8 cellular contexts compared by ENCODE assay signal in the genomic region with DNA sequence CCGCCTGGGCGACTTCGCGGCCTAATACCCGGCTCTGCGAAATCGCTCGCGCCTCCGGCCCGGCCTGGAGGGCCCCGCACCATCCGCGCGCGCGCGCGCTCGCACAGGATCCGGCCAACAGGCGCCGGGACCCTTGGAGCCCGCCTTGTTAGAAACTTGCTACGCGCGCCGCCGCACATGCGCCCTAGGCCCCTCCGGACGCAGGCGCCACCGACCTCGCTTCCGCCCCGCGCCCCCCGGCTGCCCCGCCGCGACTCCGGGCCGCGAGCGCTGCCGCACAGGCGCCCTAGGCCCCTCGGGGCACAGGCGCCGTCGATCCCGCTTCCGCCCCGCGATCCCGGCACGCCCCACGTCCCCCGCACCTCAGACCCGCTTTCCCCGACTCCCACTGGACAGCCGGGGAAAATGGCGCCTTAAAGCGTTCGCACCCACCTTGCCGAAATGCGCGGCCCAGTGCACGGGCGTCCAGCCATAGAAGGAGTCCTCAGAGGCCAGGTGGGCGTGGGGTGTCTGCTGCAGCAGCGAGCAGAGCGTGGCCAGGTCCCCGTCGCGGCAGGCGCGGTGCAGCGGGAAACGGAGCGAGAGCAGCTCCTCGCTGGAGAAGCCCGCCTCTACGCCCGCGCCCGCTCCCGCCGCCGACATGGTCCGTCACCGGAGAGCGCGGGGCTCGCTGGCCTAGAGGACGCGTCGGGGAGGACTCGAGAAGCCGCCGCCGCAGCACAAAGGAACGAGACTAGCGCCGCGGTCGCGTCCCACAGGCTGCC.
DNase-seq lines count a peak whose midpoint lies in the region; ATAC-seq, FAIRE-seq and TF ChIP-seq lines count a peak whose summit lies in the region.

No MANE protein-coding gene starts in this region.

- peaks cover 13% of the 10 kb centered on the region for H3K36me3 Mint-ChIP-seq in nephron (ENCODE audit: low read depth)

- peaks cover 51% of the 10 kb centered on the region for H3K4me1 Mint-ChIP-seq in nephron

- peak; percentile 11 for ATAC-seq in GM19468 (IDR thresholded peaks at IDR 0.05; ENCODE audit: extremely low read depth, unreplicated experiment)
- peak; percentile 45 for ATAC-seq in stimulated activated naive CD8-positive, alpha-beta T cell treated with anti-CD3 and anti-CD28 coated beads, Interleukin-15, Interleukin-2, amounts not matched to agents 100 U/mL and 50 U/mL, for 24 hours

- DNase-seq in DMS 273 (lab: John Stamatoyannopoulos, UW; ENCODE audit: unreplicated experiment) = peak; percentile 82
- DNase-seq in HPDE6-E6E7 (ENCODE audit: extremely low spot score) = peak; percentile 31
- DNase-seq in RCC 7860 (ENCODE audit: low spot score) = peak; percentile 45
- DNase-seq in activated T-helper 1 cell treated with anti-CD3 and anti-CD28 coated beads, Interleukin-2, amount 50 U/mL, for 16 hours (ENCODE audit: low read depth in 1 of 2, low spot score in 1 of 2) = peak; percentile 35 to 58
- DNase-seq in fibroblast of pulmonary artery (ENCODE audit: low read depth) = peak; percentile 76
- peak; percentile 85 for DNase-seq in stimulated activated naive CD8-positive, alpha-beta T cell treated with anti-CD3 and anti-CD28 coated beads, Interleukin-15, Interleukin-2, amounts not matched to agents 100 U/mL and 50 U/mL, for 24 hours

- peaks cover 3% of the 10 kb centered on the region for H3K27me3 Mint-ChIP-seq in nephron (ENCODE audit: low read depth)

- H3K27ac Mint-ChIP-seq in nephron = peak overlapping the region; percentile 89 to 98 (median 95)

- H3K4me3 ChIP-seq in fibroblast of pulmonary artery (replicated peaks; ENCODE audit: low read depth, low read length) = peak overlapping the region; percentile 90

- TF ChIP-seq CTCF in fibroblast of pulmonary artery (IDR thresholded peaks at IDR 0.05; ENCODE audit: low read length, missing control alignments) = no peak
- no peak for TF ChIP-seq CTCF in nephron (IDR thresholded peaks at IDR 0.05; ENCODE audit: unreplicated experiment in 3 of 3)

- FAIRE-seq in RCC 7860 (lab: Jason Lieb, UNC) = no peak

- peak overlapping the region; percentile 85 to 94 (median 91) for H3K4me3 Mint-ChIP-seq in nephron

- no peaks in the 10 kb centered on the region for H3K9me3 Mint-ChIP-seq in nephron

Comparison
In these comparisons a context has a peak if more than half of its experiments do, and no peak if none do; other contexts are left out.
1. Peak in every context shown above with its lines: DNase-seq, ATAC-seq and H3K4me3 ChIP-seq.
2. DNase-seq: peak in every context shown above with its lines; median percentile 85 in stimulated activated naive CD8-positive, alpha-beta T cell treated with anti-CD3 and anti-CD28 coated beads, Interleukin-15, Interleukin-2, amounts not matched to agents 100 U/mL and 50 U/mL, for 24 hours; 82 in DMS 273; 76 in fibroblast of pulmonary artery; 46 in activated T-helper 1 cell treated with anti-CD3 and anti-CD28 coated beads, Interleukin-2, amount 50 U/mL, for 16 hours; 45 in RCC 7860; 31 in HPDE6-E6E7.